1 cellular context compared by ENCODE assay signal in genomic region chr13:113591750-113592149, GRCh38.
TF ChIP-seq lines count a peak whose summit lies in the region.

No MANE protein-coding gene starts in this region.

TF ChIP-seq in GM23338, 12 proteins besides CTCF, POLR2A, EP300 and RAD21 (continued from another document):
- TF ChIP-seq REST (IDR thresholded peaks at IDR 0.05; ENCODE audit: unreplicated experiment) (no peak), NANOG (IDR thresholded peaks at IDR 0.05; ENCODE audit: borderline replicate concordance) (no peak)
